In the genomic region with DNA sequence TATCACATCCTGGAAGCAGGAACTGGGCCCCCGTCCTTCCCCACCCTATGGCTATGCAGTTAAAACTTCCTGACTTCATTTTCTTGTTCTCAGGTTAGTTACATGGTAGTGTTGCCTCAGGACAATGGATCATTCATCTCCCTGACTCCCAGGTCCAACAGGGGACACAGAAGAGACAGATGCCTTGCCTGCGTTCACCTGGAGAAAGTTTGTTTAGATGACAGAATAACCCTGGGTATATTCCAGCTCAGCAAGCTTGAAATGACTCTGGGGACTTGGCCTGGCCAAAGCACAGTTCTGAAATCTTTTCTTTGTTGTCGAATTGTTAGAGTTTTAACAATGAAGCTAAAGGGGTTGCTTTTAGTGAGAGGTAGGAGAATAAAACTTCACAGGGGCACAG, we compare ENCODE assay signal across 22 cellular contexts.
DNase-seq lines count a peak whose midpoint lies in the region; ATAC-seq and TF ChIP-seq lines count a peak whose summit lies in the region.
"Had no signal": no experiment of that assay in that cellular context is flagged by ENCODE, and none has a peak within 500 bp of the region (broad histone marks: within the 10 kb centered on the region; RNA-seq: fewer than 3 reads in every experiment).

No MANE protein-coding gene starts in this region.

- peak overlapping the region; percentile 24 for H3K27ac ChIP-seq in left ventricle myocardium inferior (replicated peaks)
- peak overlapping the region; percentile 66 for H3K27ac ChIP-seq in hepatocyte
- peak overlapping the region; percentile 80 for H3K27ac ChIP-seq in rectal smooth muscle tissue (ENCODE audit: low read depth, low read length)
- H3K27ac ChIP-seq: right lobe of liver had no signal

- H3K9ac ChIP-seq in rectal smooth muscle tissue (ENCODE audit: low read length): no peak overlapping the region

- no peak for DNase-seq in left ventricle myocardium inferior
- DNase-seq in left ventricle myocardium superior: no peak
- DNase-seq in hepatocyte (ENCODE audit: low spot score): no peak
- DNase-seq in stimulated activated naive CD8-positive, alpha-beta T cell treated with anti-CD3 and anti-CD28 coated beads, Interleukin-15, Interleukin-2, amounts not matched to agents 100 U/mL and 50 U/mL, for 24 hours: no peak
- no peak for DNase-seq in left lobe of liver (ENCODE audit: low spot score)
- no peak for DNase-seq in activated CD8-positive, alpha-beta memory T cell treated with anti-CD3 and anti-CD28 coated beads for 24 hours
- DNase-seq: activated CD4-positive, alpha-beta T cell treated with anti-CD3 and anti-CD28 coated beads for 36 hours; activated gamma-delta T cell; activated naive CD8-positive, alpha-beta T cell treated with anti-CD3 and anti-CD28 coated beads, Interleukin-2, amount 50 U/mL, for 24 hours; activated T-cell treated with anti-CD3 and anti-CD28 coated beads, Interleukin-2, amount 50 U/mL, for 1 hour; DMS53; GDM1; MV-4-11; naive thymus-derived CD8-positive, alpha-beta T cell; NCI-H1694; NCI-H2171 treated with DMSO at 0.1 percent for 48 hours; NCI-H524 treated with DMSO at 0.1 percent for 48 hours; right lobe of liver; stimulated activated CD8-positive, alpha-beta memory T cell treated with anti-CD3 and anti-CD28 coated beads, Interleukin-4, amount 100 ng/mL, for 48 hours; T-helper 17 cell had no signal

- H3K4me2 ChIP-seq in hepatocyte: peak overlapping the region; percentile 43

- H3K4me1 ChIP-seq in left ventricle myocardium inferior (peaks cover 48% of the 10 kb centered on the region), hepatocyte (ENCODE audit: insufficient read depth) (peaks cover 13% of the 10 kb centered on the region), rectal smooth muscle tissue (ENCODE audit: control insufficient read depth, insufficient read depth, low read length) (peaks cover 41% of the 10 kb centered on the region)
- H3K4me1 ChIP-seq: right lobe of liver had no signal

- H3K79me2 ChIP-seq in hepatocyte: peaks cover 35% of the 10 kb centered on the region

- no peak for TF ChIP-seq CTCF in left ventricle myocardium inferior (IDR thresholded peaks at IDR 0.05; ENCODE audit: borderline replicate concordance)
- no peak for TF ChIP-seq CTCF in hepatocyte (IDR thresholded peaks at IDR 0.05; ENCODE audit: poor library complexity)

- H3K4me3 ChIP-seq in left ventricle myocardium inferior (no peak overlapping the region), hepatocyte (no peak overlapping the region), rectal smooth muscle tissue (ENCODE audit: low read length) (no peak overlapping the region)
- H3K4me3 ChIP-seq: right lobe of liver had no signal

- no peaks in the 10 kb centered on the region for H3K27me3 ChIP-seq in left ventricle myocardium inferior (ENCODE audit: low read depth)
- no peaks in the 10 kb centered on the region for H3K27me3 ChIP-seq in hepatocyte
- H3K27me3 ChIP-seq in rectal smooth muscle tissue (ENCODE audit: control insufficient read depth, insufficient read depth, low read length): no peaks in the 10 kb centered on the region
- H3K27me3 ChIP-seq: right lobe of liver had no signal

- H2AFZ ChIP-seq in hepatocyte: no peak overlapping the region

- 64% methylated on average over 3 of the region's 3 CpGs for WGBS in hepatocyte (ENCODE audit: low lambda C conversion rate, missing lambda C conversion rate)

- intact Hi-C loops in left ventricle myocardium inferior (cut with micrococcal nuclease) (no loop called here), left ventricle myocardium superior (cut with micrococcal nuclease) (no loop called here)

- H4K20me1 ChIP-seq in hepatocyte (ENCODE audit: insufficient read depth, poor library complexity, severe bottlenecking): peaks cover 12% of the 10 kb centered on the region

- ATAC-seq in left ventricle myocardium superior: no peak
- no peak for ATAC-seq in stimulated activated naive CD8-positive, alpha-beta T cell treated with anti-CD3 and anti-CD28 coated beads, Interleukin-15, Interleukin-2, amounts not matched to agents 100 U/mL and 50 U/mL, for 24 hours
- no peak for ATAC-seq in left lobe of liver
- ATAC-seq in HG02642 (IDR thresholded peaks at IDR 0.05; ENCODE audit: poor library complexity, unreplicated experiment): no peak
- ATAC-seq: activated CD4-positive, alpha-beta T cell treated with anti-CD3 and anti-CD28 coated beads for 36 hours; activated naive CD8-positive, alpha-beta T cell treated with anti-CD3 and anti-CD28 coated beads, Interleukin-2, amount 50 U/mL, for 24 hours; naive thymus-derived CD8-positive, alpha-beta T cell; right lobe of liver; T-helper 17 cell had no signal

- H3K36me3 ChIP-seq in left ventricle myocardium inferior (no peaks in the 10 kb centered on the region), hepatocyte (replicated peaks; ENCODE audit: insufficient read depth, low read depth) (no peaks in the 10 kb centered on the region), rectal smooth muscle tissue (ENCODE audit: control insufficient read depth, insufficient read depth, low read length) (no peaks in the 10 kb centered on the region)
- H3K36me3 ChIP-seq: right lobe of liver had no signal

- H3K9me3 ChIP-seq in left ventricle myocardium inferior (replicated peaks) (no peaks in the 10 kb centered on the region), hepatocyte (ENCODE audit: low read depth) (no peaks in the 10 kb centered on the region)
- H3K9me3 ChIP-seq: right lobe of liver had no signal

- H3K9me2 ChIP-seq in hepatocyte (replicated peaks; ENCODE audit: insufficient read depth): no peaks in the 10 kb centered on the region

Comparison
In these comparisons a context has a peak if more than half of its experiments do, and no peak if none do; other contexts are left out.
1. H3K27ac ChIP-seq: peak in every context shown above with its lines; median percentile 80 in rectal smooth muscle tissue; 66 in hepatocyte; 24 in left ventricle myocardium inferior.